ENCODE assay signal across 10 cellular contexts in genomic region chr5:150320048-150320555, GRCh38. TPM values are rescaled to one million over a fixed set of nuclear protein-coding genes. Genes with fewer than 3 reads are reported as not detected.
DNase-seq lines count a peak whose midpoint lies in the region; ATAC-seq and TF ChIP-seq lines count a peak whose summit lies in the region.
"Had no signal": no experiment of that assay in that cellular context is flagged by ENCODE, and none has a peak within 500 bp of the region (broad histone marks: within the 10 kb centered on the region; RNA-seq: fewer than 3 reads in every experiment).

No MANE protein-coding gene starts in this region.

- H3K27ac ChIP-seq in cingulate gyrus (ENCODE audit: low read depth, low read length) = peak overlapping the region; percentile 76
- peak overlapping the region; percentile 45 for H3K27ac ChIP-seq in vagina
- H3K27ac ChIP-seq: BLaER1 treated with 17β-estradiol and CSF1 and Interleukin-3, amounts not matched to agents 10 nM and 100 nM; VCaP had no signal

- no peak for TF ChIP-seq CTCF in vagina (IDR thresholded peaks at IDR 0.05)
- TF ChIP-seq CTCF in GM10248 (IDR thresholded peaks at IDR 0.05; ENCODE audit: control extremely low read depth, extremely low read depth, low read depth, missing control alignments) = no peak

- H3K36me3 ChIP-seq in vagina = no peaks in the 10 kb centered on the region
- H3K36me3 ChIP-seq: BLaER1 treated with 17β-estradiol and CSF1 and Interleukin-3, amounts not matched to agents 10 nM and 100 nM had no signal

- intact Hi-C loops in vagina (cut with DNase I) = no loop called here

- CTCF ChIA-PET in GM10248 (lab: Yijun Ruan, JAX) = interaction anchor here (0.8 to 2.2 kb wide), 7 partner anchors 9 to 139 kb away, joined by 3 to 7 read pairs (median 4); no protein-coding TSS in a partner anchor

- POLR2A ChIA-PET in GM10248 (lab: Yijun Ruan, JAX) = no interaction called here

- H3K9me3 ChIP-seq in vagina = no peaks in the 10 kb centered on the region
- H3K9me3 ChIP-seq: BLaER1 treated with 17β-estradiol and CSF1 and Interleukin-3, amounts not matched to agents 10 nM and 100 nM had no signal

- TF ChIP-seq POLR2A in vagina (IDR thresholded peaks at IDR 0.05) = no peak

- H3K4me3 ChIP-seq in vagina = no peak overlapping the region
- H3K4me3 ChIP-seq: BLaER1 treated with 17β-estradiol and CSF1 and Interleukin-3, amounts not matched to agents 10 nM and 100 nM had no signal

- peaks cover 39% of the 10 kb centered on the region for H3K4me1 ChIP-seq in vagina

- ATAC-seq in HG03095 (IDR thresholded peaks at IDR 0.05; ENCODE audit: unreplicated experiment) = no peak

- H3K27me3 ChIP-seq in vagina = no peaks in the 10 kb centered on the region
- H3K27me3 ChIP-seq: BLaER1 treated with 17β-estradiol and CSF1 and Interleukin-3, amounts not matched to agents 10 nM and 100 nM had no signal

- peak; percentile 45 for DNase-seq in NK-92 treated with Interleukin-12 subunit alpha and Interleukin-12 subunit beta, amount 100 ng/mL, for 24 hours (lab: John Stamatoyannopoulos, UW)
- no peak for DNase-seq in NK-92 (lab: John Stamatoyannopoulos, UW; ENCODE audit: unreplicated experiment)
- peak; percentile 93 for DNase-seq in medulla oblongata (ENCODE audit: extremely low spot score)
- DNase-seq in vagina (ENCODE audit: extremely low spot score in 2 of 2) = no peak
- DNase-seq in GM10248 (ENCODE audit: extremely low spot score) = no peak
- DNase-seq in T-helper 1 cell = no peak

RNA-seq across cellular contexts. Expression of gene ARSI, which starts 17.4 kb away (rescaled TPM):
- 4.7 TPM for total RNA-seq in vagina

RNA-seq across cellular contexts. Expression of gene CAMK2A, which starts 30.5 kb away (rescaled TPM):
- total RNA-seq in vagina = 0.49 TPM

RNA-seq across cellular contexts. Expression of gene TCOF1, which starts 37.4 kb away (rescaled TPM):
- total RNA-seq in vagina = 39.3 TPM

Comparison
In these comparisons a context has a peak if more than half of its experiments do, and no peak if none do; other contexts are left out.
1. DNase-seq: peak in NK-92 treated with Interleukin-12 subunit alpha and Interleukin-12 subunit beta, amount 100 ng/mL, for 24 hours (single experiment) and medulla oblongata (single experiment); none in NK-92 (single experiment), vagina (0 of 2), GM10248 (single experiment) and T-helper 1 cell (0 of 5).